7 cellular contexts compared by ENCODE assay signal in the genomic region with DNA sequence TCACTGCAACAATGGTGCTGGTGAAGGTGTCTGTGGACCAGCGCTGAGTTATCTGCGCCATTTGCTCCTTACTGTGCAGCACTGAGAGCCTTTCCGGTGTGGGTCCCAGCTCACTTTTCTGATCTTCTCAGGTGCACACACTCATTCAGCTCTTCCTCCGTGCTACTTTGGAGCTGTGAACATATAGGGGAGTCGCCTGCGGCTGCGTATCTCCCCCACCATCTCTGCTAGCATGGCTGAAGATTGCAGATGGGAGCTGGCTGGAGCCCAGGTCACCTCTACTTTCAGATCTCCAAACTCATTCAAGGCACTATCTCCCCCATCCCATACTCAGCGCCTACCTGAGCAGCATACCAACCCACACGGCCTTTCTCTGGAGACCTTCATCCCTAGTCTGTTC.
"Had no signal": no experiment of that assay in that cellular context is flagged by ENCODE, and none has a peak within 500 bp of the region (broad histone marks: within the 10 kb centered on the region; RNA-seq: fewer than 3 reads in every experiment).

No MANE protein-coding gene starts in this region.

- ATAC-seq: GM12878 had no signal

- DNase-seq: GDM1 had no signal

- H3K4me3 ChIP-seq: GM12878 had no signal

- FAIRE-seq: G401.6, GM12878, GM12891, GM12892, GM18507, GM19239 had no signal
